Comparison of ENCODE assay signal across 10 cellular contexts in genomic region chr2:12720752-12721151, GRCh38. TPM values are rescaled to one million over a fixed set of nuclear protein-coding genes. Genes with fewer than 3 reads are reported as not detected.
DNase-seq lines count a peak whose midpoint lies in the region; ATAC-seq and TF ChIP-seq lines count a peak whose summit lies in the region.
"Had no signal": no experiment of that assay in that cellular context is flagged by ENCODE, and none has a peak within 500 bp of the region (broad histone marks: within the 10 kb centered on the region; RNA-seq: fewer than 3 reads in every experiment).

No MANE protein-coding gene starts in this region.

- H3K27me3 Mint-ChIP-seq in activated CD4-positive, alpha-beta T cell treated with anti-CD3 and anti-CD28 coated beads, Interleukin-2, amount 10 ng/mL, durations not matched to agents 7 days and 5 days: peaks cover 12% of the 10 kb centered on the region
- H3K27me3 Mint-ChIP-seq in T-helper 17 cell: no peaks in the 10 kb centered on the region
- peaks cover 49 to 69% (median 60%) of the 10 kb centered on the region in 3 donors for H3K27me3 Mint-ChIP-seq in CD14-positive monocyte (ENCODE audit: low read depth in 3 of 3)

- peaks cover 78% of the 10 kb centered on the region for H3K36me3 Mint-ChIP-seq in activated CD4-positive, alpha-beta T cell treated with anti-CD3 and anti-CD28 coated beads, Interleukin-2, amount 10 ng/mL, durations not matched to agents 7 days and 5 days (ENCODE audit: low read depth)
- H3K36me3 Mint-ChIP-seq in T-helper 17 cell (ENCODE audit: low read depth) (peaks cover 23% of the 10 kb centered on the region), CD14-positive monocyte (peaks cover 15 to 18% of the 10 kb centered on the region in 2 donors)
- peaks cover 32% of the 10 kb centered on the region for H3K36me3 Mint-ChIP-seq in stimulated activated effector memory CD8-positive, alpha-beta T cell treated with anti-CD3 and anti-CD28 coated beads, Interleukin-12 subunit alpha, Interleukin-12 subunit beta, amount 100 ng/mL, for 72 hours

- no peak overlapping the region for H3K27ac ChIP-seq in iPS-18a (ENCODE audit: low read length)

- TF ChIP-seq CTCF in CD14-positive monocyte (IDR thresholded peaks at IDR 0.05): no peak

- no peak for DNase-seq in activated CD4-positive, alpha-beta T cell treated with anti-CD3 and anti-CD28 coated beads, Interleukin-2, amount 10 ng/mL, durations not matched to agents 7 days and 5 days
- DNase-seq in activated CD4-positive, alpha-beta T cell treated with anti-CD3 and anti-CD28 coated beads for 4 hours: no peak
- DNase-seq in T-helper 17 cell (no peak), CD14-positive monocyte (ENCODE audit: low spot score) (no peak), hippocampal formation (lab: John Stamatoyannopoulos, UW) (no peak), DMS53 (lab: John Stamatoyannopoulos, UW) (no peak)
- DNase-seq in stimulated activated effector memory CD8-positive, alpha-beta T cell treated with anti-CD3 and anti-CD28 coated beads, Interleukin-12 subunit alpha, Interleukin-12 subunit beta, amount 100 ng/mL, for 72 hours (ENCODE audit: low spot score in 2 of 2): no peak
- DNase-seq: AML-193, NCI-H1436 had no signal

- no peaks in the 10 kb centered on the region for H3K9me3 ChIP-seq in T-helper 17 cell (ENCODE audit: control insufficient read depth, low read length, poor library complexity, severe bottlenecking)
- no peaks in the 10 kb centered on the region for H3K9me3 ChIP-seq in iPS-18a (ENCODE audit: control insufficient read depth, low read depth, low read length)

- peak overlapping the region; percentile 97 for H3K9ac ChIP-seq in iPS-18a (ENCODE audit: low read length)

- H3K4me1 ChIP-seq in iPS-18a (ENCODE audit: control insufficient read depth, low read depth, low read length): peaks cover 22% of the 10 kb centered on the region

- H3K9me3 Mint-ChIP-seq in activated CD4-positive, alpha-beta T cell treated with anti-CD3 and anti-CD28 coated beads, Interleukin-2, amount 10 ng/mL, durations not matched to agents 7 days and 5 days: no peaks in the 10 kb centered on the region
- no peaks in the 10 kb centered on the region for H3K9me3 Mint-ChIP-seq in stimulated activated effector memory CD8-positive, alpha-beta T cell treated with anti-CD3 and anti-CD28 coated beads, Interleukin-12 subunit alpha, Interleukin-12 subunit beta, amount 100 ng/mL, for 72 hours
- H3K9me3 Mint-ChIP-seq in CD14-positive monocyte: peaks cover 0 to 25% (median 14%) of the 10 kb centered on the region in 7 donors

- H3K27me3 ChIP-seq in iPS-18a (ENCODE audit: control insufficient read depth, insufficient read depth, low read length): no peaks in the 10 kb centered on the region

- peak overlapping the region; percentile 88 for H3K4me3 ChIP-seq in iPS-18a (ENCODE audit: low read length)

- POLR2A ChIA-PET in activated CD4-positive, alpha-beta T cell treated with anti-CD3 and anti-CD28 coated beads, Interleukin-2, amount 10 ng/mL, durations not matched to agents 7 days and 5 days (lab: Charles Lee): no interaction called here

- peak overlapping the region; percentile 95 for H3K4me3 Mint-ChIP-seq in activated CD4-positive, alpha-beta T cell treated with anti-CD3 and anti-CD28 coated beads, Interleukin-2, amount 10 ng/mL, durations not matched to agents 7 days and 5 days
- H3K4me3 Mint-ChIP-seq in T-helper 17 cell: peak overlapping the region; percentile 99
- peak overlapping the region; percentile 98 for H3K4me3 Mint-ChIP-seq in stimulated activated effector memory CD8-positive, alpha-beta T cell treated with anti-CD3 and anti-CD28 coated beads, Interleukin-12 subunit alpha, Interleukin-12 subunit beta, amount 100 ng/mL, for 72 hours
- peak overlapping the region in 1 of 2 donors; percentile 55 for H3K4me3 Mint-ChIP-seq in CD14-positive monocyte

- no peak for ATAC-seq in T-helper 17 cell
- ATAC-seq in stimulated activated effector memory CD8-positive, alpha-beta T cell treated with anti-CD3 and anti-CD28 coated beads, Interleukin-12 subunit alpha, Interleukin-12 subunit beta, amount 100 ng/mL, for 72 hours: no peak

- peaks cover 69% of the 10 kb centered on the region for H3K4me1 Mint-ChIP-seq in activated CD4-positive, alpha-beta T cell treated with anti-CD3 and anti-CD28 coated beads, Interleukin-2, amount 10 ng/mL, durations not matched to agents 7 days and 5 days
- H3K4me1 Mint-ChIP-seq in T-helper 17 cell: peaks cover 63% of the 10 kb centered on the region
- peaks cover 81% of the 10 kb centered on the region for H3K4me1 Mint-ChIP-seq in stimulated activated effector memory CD8-positive, alpha-beta T cell treated with anti-CD3 and anti-CD28 coated beads, Interleukin-12 subunit alpha, Interleukin-12 subunit beta, amount 100 ng/mL, for 72 hours
- peaks cover 67% of the 10 kb centered on the region for H3K4me1 Mint-ChIP-seq in CD14-positive monocyte

- peaks cover 27% of the 10 kb centered on the region for H3K36me3 ChIP-seq in iPS-18a (ENCODE audit: control insufficient read depth, low read depth, low read length)

- no peak overlapping the region for H3K27ac Mint-ChIP-seq in activated CD4-positive, alpha-beta T cell treated with anti-CD3 and anti-CD28 coated beads, Interleukin-2, amount 10 ng/mL, durations not matched to agents 7 days and 5 days
- H3K27ac Mint-ChIP-seq in T-helper 17 cell: peak overlapping the region; percentile 98
- no peak overlapping the region for H3K27ac Mint-ChIP-seq in stimulated activated effector memory CD8-positive, alpha-beta T cell treated with anti-CD3 and anti-CD28 coated beads, Interleukin-12 subunit alpha, Interleukin-12 subunit beta, amount 100 ng/mL, for 72 hours
- no peak overlapping the region for H3K27ac Mint-ChIP-seq in CD14-positive monocyte

- CTCF ChIA-PET in activated CD4-positive, alpha-beta T cell treated with anti-CD3 and anti-CD28 coated beads, Interleukin-2, amount 10 ng/mL, durations not matched to agents 7 days and 5 days (lab: Charles Lee): interaction anchor here (0.9 to 2.0 kb wide), 3 partner anchors 13 to 83 kb away, joined by 5 to 6 read pairs (median 5); no protein-coding TSS in a partner anchor

- intact Hi-C loops in CD14-positive monocyte (cut with micrococcal nuclease): no loop called here

RNA-seq across cellular contexts. Expression of gene TRIB2, which starts 4.0 kb away (rescaled TPM):
- 10 to 100 TPM; 85.4 to 96.5 TPM for total RNA-seq in activated CD4-positive, alpha-beta T cell treated with anti-CD3 and anti-CD28 coated beads, Interleukin-2, amount 10 ng/mL, durations not matched to agents 7 days and 5 days
- 100 to 1,000 TPM; 166 to 170 TPM for total RNA-seq in T-helper 17 cell
- under 1 TPM; 0.29 to 0.51 TPM for polyA plus RNA-seq in CD14-positive monocyte
